Comparison of ENCODE assay signal across 1 cellular context in the genomic region with DNA sequence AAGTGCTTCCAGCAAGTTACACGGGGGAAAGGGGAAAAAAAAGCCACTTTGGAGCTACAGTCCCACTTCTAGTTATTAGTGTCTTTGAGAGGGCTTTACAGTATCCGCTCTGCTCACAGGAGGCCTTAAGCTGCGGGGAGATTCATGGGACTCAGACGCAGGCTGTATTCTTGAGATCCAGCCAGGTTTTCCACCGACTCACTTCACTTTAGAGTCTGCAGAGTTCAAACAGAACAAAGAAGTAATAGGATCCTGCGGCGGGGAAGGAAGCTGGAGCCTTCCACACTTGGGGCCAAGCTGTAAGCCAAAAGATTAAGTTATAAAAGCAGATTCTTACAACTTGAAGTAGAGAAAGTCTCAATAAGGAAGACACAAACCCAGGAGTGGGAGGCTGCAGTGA.
TF ChIP-seq lines count a peak whose summit lies in the region.

No MANE protein-coding gene starts in this region.

TF ChIP-seq in IMR-90, 13 proteins besides CTCF, POLR2A, EP300 and RAD21 (continued from another document):
- TF ChIP-seq, protein P1, sequence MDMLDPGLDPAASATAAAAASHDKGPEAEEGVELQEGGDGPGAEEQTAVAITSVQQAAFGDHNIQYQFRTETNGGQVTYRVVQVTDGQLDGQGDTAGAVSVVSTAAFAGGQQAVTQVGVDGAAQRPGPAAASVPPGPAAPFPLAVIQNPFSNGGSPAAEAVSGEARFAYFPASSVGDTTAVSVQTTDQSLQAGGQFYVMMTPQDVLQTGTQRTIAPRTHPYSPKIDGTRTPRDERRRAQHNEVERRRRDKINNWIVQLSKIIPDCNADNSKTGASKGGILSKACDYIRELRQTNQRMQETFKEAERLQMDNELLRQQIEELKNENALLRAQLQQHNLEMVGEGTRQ (IDR thresholded peaks at IDR 0.05; ENCODE audit: low read depth, low read length), result no peak
- TF ChIP-seq RFX5 (IDR thresholded peaks at IDR 0.05; ENCODE audit: low read depth, low read length) (no peak), RCOR1 (IDR thresholded peaks at IDR 0.05; ENCODE audit: insufficient replicate concordance, low read length) (no peak), CHD1 (IDR thresholded peaks at IDR 0.05; ENCODE audit: low read depth, low read length) (no peak), MAFK (IDR thresholded peaks at IDR 0.05; ENCODE audit: low read depth, low read length) (no peak), SMC3 (IDR thresholded peaks at IDR 0.05; ENCODE audit: low read depth, low read length) (no peak)
TF ChIP-seq in IMR-90: peak in this region for 0.
